In genomic region chr15:48292458-48292857, GRCh38 we compare ENCODE assay signal across 22 cellular contexts.
"Had no signal": no experiment of that assay in that cellular context is flagged by ENCODE, and none has a peak within 500 bp of the region (broad histone marks: within the 10 kb centered on the region; RNA-seq: fewer than 3 reads in every experiment).

No MANE protein-coding gene starts in this region.

- H3K9me3 Mint-ChIP-seq: activated B cell treated with CpG ODN at 0.5 μM for 24 hours; activated naive CD4-positive, alpha-beta T cell treated with anti-CD3 and anti-CD28 coated beads, Interleukin-2, amount 50 U/mL, for 24 hours; activated naive CD8-positive, alpha-beta T cell treated with anti-CD3 and anti-CD28 coated beads, Interleukin-2, amount 50 U/mL, for 24 hours; effector memory CD8-positive, alpha-beta T cell had no signal

- H3K79me2 ChIP-seq: hepatocyte had no signal

- H3K36me3 Mint-ChIP-seq: activated naive CD4-positive, alpha-beta T cell treated with anti-CD3 and anti-CD28 coated beads, Interleukin-2, amount 50 U/mL, for 24 hours had no signal

- H3K27me3 ChIP-seq: gastroesophageal sphincter, hepatocyte, ovary, right lobe of liver, thyroid gland, upper lobe of left lung had no signal

- H3K4me1 Mint-ChIP-seq: activated B cell treated with CpG ODN at 0.5 μM for 24 hours; activated naive CD4-positive, alpha-beta T cell treated with anti-CD3 and anti-CD28 coated beads, Interleukin-2, amount 50 U/mL, for 24 hours; activated naive CD8-positive, alpha-beta T cell treated with anti-CD3 and anti-CD28 coated beads, Interleukin-2, amount 50 U/mL, for 24 hours had no signal

- H3K4me3 Mint-ChIP-seq: activated B cell treated with CpG ODN at 0.5 μM for 24 hours; activated naive CD4-positive, alpha-beta T cell treated with anti-CD3 and anti-CD28 coated beads, Interleukin-2, amount 50 U/mL, for 24 hours; activated naive CD8-positive, alpha-beta T cell treated with anti-CD3 and anti-CD28 coated beads, Interleukin-2, amount 50 U/mL, for 24 hours; effector memory CD8-positive, alpha-beta T cell had no signal

- H3K4me2 ChIP-seq: hepatocyte had no signal

- DNase-seq: activated B cell treated with CpG ODN at 0.5 μM for 24 hours; activated CD8-positive, alpha-beta memory T cell treated with anti-CD3 and anti-CD28 coated beads for 24 hours; activated gamma-delta T cell; activated naive CD8-positive, alpha-beta T cell treated with anti-CD3 and anti-CD28 coated beads, Interleukin-2, amount 50 U/mL, for 24 hours; amygdala; caudate nucleus; cortex of kidney; effector memory CD8-positive, alpha-beta T cell; left cardiac atrium; left ventricle myocardium superior; ovary; right lobe of liver; stimulated activated CD4-positive, alpha-beta T cell treated with anti-CD3 and anti-CD28 coated beads, Interleukin-2, amount 100 ng/mL, for 48 hours; stomach; T-helper 2 cell; thyroid gland; upper lobe of left lung had no signal

- ATAC-seq: activated naive CD8-positive, alpha-beta T cell treated with anti-CD3 and anti-CD28 coated beads, Interleukin-2, amount 50 U/mL, for 24 hours; effector memory CD8-positive, alpha-beta T cell; gastroesophageal sphincter; left cardiac atrium; left ventricle myocardium superior; right lobe of liver had no signal

- H3K9me3 ChIP-seq: gastroesophageal sphincter, ovary, right lobe of liver, stomach, thyroid gland, upper lobe of left lung had no signal

- H3K27ac ChIP-seq: gastroesophageal sphincter, hepatocyte, ovary, right lobe of liver, stomach, thyroid gland, upper lobe of left lung had no signal

- H2AFZ ChIP-seq: hepatocyte had no signal

- H3K36me3 ChIP-seq: gastroesophageal sphincter, ovary, right lobe of liver, stomach, thyroid gland, upper lobe of left lung had no signal

- H3K4me3 ChIP-seq: gastroesophageal sphincter, hepatocyte, ovary, right lobe of liver, stomach, thyroid gland, upper lobe of left lung had no signal

- H3K4me1 ChIP-seq: gastroesophageal sphincter, right lobe of liver, stomach, thyroid gland, upper lobe of left lung had no signal

- H3K27me3 Mint-ChIP-seq: progenitor cell of endocrine pancreas had no signal

- H3K27ac Mint-ChIP-seq: activated B cell treated with CpG ODN at 0.5 μM for 24 hours; activated naive CD4-positive, alpha-beta T cell treated with anti-CD3 and anti-CD28 coated beads, Interleukin-2, amount 50 U/mL, for 24 hours; activated naive CD8-positive, alpha-beta T cell treated with anti-CD3 and anti-CD28 coated beads, Interleukin-2, amount 50 U/mL, for 24 hours; effector memory CD8-positive, alpha-beta T cell; progenitor cell of endocrine pancreas had no signal

- FAIRE-seq: keratinocyte had no signal
